ENCODE assay signal across 13 cellular contexts in genomic region chr10:99661370-99661749, GRCh38. TPM values are rescaled to one million over a fixed set of nuclear protein-coding genes. Genes with fewer than 3 reads are reported as not detected.
A peak's percentile ranks its signal among the peaks of the same experiment; 100 is the strongest.
DNase-seq lines count a peak whose midpoint lies in the region; ATAC-seq, FAIRE-seq and TF ChIP-seq lines count a peak whose summit lies in the region.
"Had no signal": no experiment of that assay in that cellular context is flagged by ENCODE, and none has a peak within 500 bp of the region (broad histone marks: within the 10 kb centered on the region; RNA-seq: fewer than 3 reads in every experiment).

No MANE protein-coding gene starts in this region.

- H3K9me1 ChIP-seq in keratinocyte (ENCODE audit: control insufficient read depth, extremely low read depth, insufficient read depth, low read length), result no peaks in the 10 kb centered on the region

- H4K20me1 ChIP-seq in keratinocyte (ENCODE audit: control insufficient read depth, extremely low read depth, insufficient read depth, low read length), result no peaks in the 10 kb centered on the region

- peak overlapping the region; percentile 42 to 95 (median 86) for H3K4me3 Mint-ChIP-seq in brain

- TF ChIP-seq CTCF in AG04450 (IDR thresholded peaks at IDR 0.05; ENCODE audit: low read depth, low read length) (no peak), brain (conservative IDR thresholded peaks at IDR 0.05) (no peak), keratinocyte (optimal IDR thresholded peaks at IDR 0.05 in 1 of 3, IDR thresholded peaks at IDR 0.05 in 1 of 3, conservative IDR thresholded peaks at IDR 0.05 in 1 of 3; ENCODE audit: extremely low read depth in 1 of 3, insufficient read depth in 2 of 3, low read length in 3 of 3) (no peak)

- dilution Hi-C loops in keratinocyte (cut with MboI; ENCODE audit: extremely low pct_ligation_motif_present, low sequenced_read_pairs), result no loop called here

- DNase-seq in AG04450 (ENCODE audit: low read depth, low spot score), result peak; percentile 52
- DNase-seq in LHCN-M2 (ENCODE audit: low read depth), result peak; percentile 85
- DNase-seq in keratinocyte (ENCODE audit: low read depth, low spot score), result no peak
- DNase-seq in DMS 273 treated with DMSO at 0.1 percent for 48 hours (lab: John Stamatoyannopoulos, UW), result no peak
- no peak for DNase-seq in UCSD-AML1 (lab: John Stamatoyannopoulos, UW; ENCODE audit: unreplicated experiment)
- DNase-seq: activated CD4-positive, alpha-beta T cell treated with anti-CD3 and anti-CD28 coated beads, Interleukin-2, amount 50 U/mL, for 4 hours; aorta; NCI-H1417 treated with DMSO at 0.1 percent for 48 hours; stimulated activated CD8-positive, alpha-beta memory T cell treated with anti-CD3 and anti-CD28 coated beads, Interleukin-4, amount 100 ng/mL, for 48 hours had no signal

- ATAC-seq in HG02759 (IDR thresholded peaks at IDR 0.05; ENCODE audit: unreplicated experiment) (no peak), HG02763 (IDR thresholded peaks at IDR 0.05; ENCODE audit: unreplicated experiment) (no peak)

- H3K79me2 ChIP-seq in keratinocyte (ENCODE audit: control insufficient read depth, insufficient read depth, low read length), result peaks cover 53% of the 10 kb centered on the region

- POLR2A ChIA-PET in AG04450 (lab: Yijun Ruan, JAX), result no interaction called here

- H3K27me3 ChIP-seq in AG04450 (ENCODE audit: control insufficient read depth, insufficient read depth, low read length), result no peaks in the 10 kb centered on the region
- no peaks in the 10 kb centered on the region for H3K27me3 ChIP-seq in keratinocyte (ENCODE audit: control insufficient read depth, extremely low read depth, insufficient read depth, low read length)

- H3K27me3 Mint-ChIP-seq in brain, result peaks cover 15% of the 10 kb centered on the region

- H3K27ac ChIP-seq in AG04450 (ENCODE audit: low read depth, low read length) (no peak overlapping the region), keratinocyte (ENCODE audit: control insufficient read depth, insufficient read depth, low read length) (peak overlapping the region; percentile 95)

- peak overlapping the region in 1 of 5 experiments; percentile 34 for H3K27ac Mint-ChIP-seq in brain

- H3K9me3 Mint-ChIP-seq in brain, result no peaks in the 10 kb centered on the region

- H3K9ac ChIP-seq in keratinocyte (ENCODE audit: control insufficient read depth, extremely low read depth, insufficient read depth, low read length), result peak overlapping the region; percentile 98

- H2AFZ ChIP-seq in keratinocyte (ENCODE audit: control insufficient read depth, low read length), result no peak overlapping the region

- peak overlapping the region; percentile 92 for H3K4me3 ChIP-seq in AG04450 (ENCODE audit: low read depth, low read length)
- H3K4me3 ChIP-seq in keratinocyte (ENCODE audit: control insufficient read depth in 2 of 3, extremely low read depth in 1 of 3, insufficient read depth in 2 of 3, low read depth in 1 of 3, low read length in 3 of 3), result peak overlapping the region; percentile 86 to 99 (median 87)

- H3K36me3 Mint-ChIP-seq in brain, result peaks cover 27% of the 10 kb centered on the region

- H3K9me3 ChIP-seq in AG04450 (ENCODE audit: control insufficient read depth, insufficient read depth, low read length) (no peaks in the 10 kb centered on the region; the same call in 1 of the 2 replicates), keratinocyte (ENCODE audit: control insufficient read depth, low read depth, low read length) (no peaks in the 10 kb centered on the region)

- peaks cover 41% of the 10 kb centered on the region for H3K4me1 Mint-ChIP-seq in brain

- CTCF ChIA-PET in AG04450 (lab: Charles Lee), result interaction anchor here (1.7 to 3.1 kb wide), 2 partner anchors 31 to 226 kb away, joined by 4 to 15 read pairs; no protein-coding TSS in a partner anchor

- peak; percentile 79 for FAIRE-seq in keratinocyte (lab: Jason Lieb, UNC)
- FAIRE-seq: GM18507 had no signal

- H3K36me3 ChIP-seq in keratinocyte (ENCODE audit: control insufficient read depth in 2 of 2, extremely low read depth in 1 of 2, insufficient read depth in 2 of 2, low read length in 2 of 2), result peaks cover 6 to 21% of the 10 kb centered on the region in 2 experiments

- peak overlapping the region; percentile 90 for H3K4me2 ChIP-seq in keratinocyte (ENCODE audit: control insufficient read depth, extremely low read depth, insufficient read depth, low read depth, low read length)

- H3K4me1 ChIP-seq in keratinocyte (ENCODE audit: control insufficient read depth, extremely low read depth, insufficient read depth, low read length), result peaks cover 47% of the 10 kb centered on the region

RNA-seq across cellular contexts. Expression of gene ENTPD7, which starts 2.1 kb away (rescaled TPM):
- 14.4 and 16.2 TPM in 2 replicates for polyA plus RNA-seq in AG04450 (2011; rRNA removed)
- polyA minus RNA-seq in AG04450 (2011; rRNA and poly(A)+ RNA removed), result 30.8 and 34.4 TPM in 2 replicates
- total RNA-seq in LHCN-M2 (2014; rRNA removed), result 7.4 and 8.0 TPM in 2 replicates
- polyA plus RNA-seq in LHCN-M2 (2012), result 3.1 TPM
- polyA plus RNA-seq in brain (ENCODE audit: insufficient read depth, low read depth, low replicate concordance), result 2.4 TPM
- 18.1 to 21.3 TPM (median 20.9 TPM) in 3 replicates for polyA plus RNA-seq in keratinocyte
- polyA plus RNA-seq in keratinocyte (2011; ENCODE audit: low read depth), result 7.1 TPM
- 7.8 and 12.1 TPM in 2 replicates for polyA plus RNA-seq in keratinocyte (2011; cell fraction: cytosol; rRNA removed)
- 25.0 and 28.5 TPM in 2 replicates for polyA plus RNA-seq in keratinocyte (2011; cell fraction: nucleus; rRNA removed)
- polyA plus RNA-seq in keratinocyte (2012; ENCODE audit: low replicate concordance), result 7.4 and 12.1 TPM in 2 replicates
- 18.2 to 60.4 TPM (median 50.2 TPM) in 3 replicates for polyA minus RNA-seq in keratinocyte
- polyA minus RNA-seq in keratinocyte (2011; cell fraction: cytosol; rRNA and poly(A)+ RNA removed), result 24.9 TPM
- polyA minus RNA-seq in keratinocyte (2011; cell fraction: nucleus; rRNA and poly(A)+ RNA removed), result 60.9 and 105 TPM in 2 replicates

RNA-seq across cellular contexts. Expression of gene SLC25A28, which starts 41.1 kb away (rescaled TPM):
- polyA plus RNA-seq in AG04450 (2011; rRNA removed) (20.4 and 21.5 TPM in 2 replicates), brain (ENCODE audit: insufficient read depth, low read depth, low replicate concordance) (58.6 TPM), keratinocyte (35.7 to 70.4 TPM (median 52.3 TPM) in 3 replicates)
- polyA minus RNA-seq in AG04450 (2011; rRNA and poly(A)+ RNA removed), result 24.3 and 33.6 TPM in 2 replicates
- 15.9 and 16.0 TPM in 2 replicates for total RNA-seq in LHCN-M2 (2014; rRNA removed)
- 17.5 TPM for polyA plus RNA-seq in LHCN-M2 (2012)
- polyA plus RNA-seq in keratinocyte (2011; ENCODE audit: low read depth), result 38.6 TPM
- 32.3 and 32.7 TPM in 2 replicates for polyA plus RNA-seq in keratinocyte (2011; cell fraction: cytosol; rRNA removed)
- polyA plus RNA-seq in keratinocyte (2011; cell fraction: nucleus; rRNA removed), result 127 and 163 TPM in 2 replicates
- 25.9 and 43.2 TPM in 2 replicates for polyA plus RNA-seq in keratinocyte (2012; ENCODE audit: low replicate concordance)
- polyA minus RNA-seq in keratinocyte, result 34.9 to 50.0 TPM (median 40.9 TPM) in 3 replicates
- 29.9 TPM for polyA minus RNA-seq in keratinocyte (2011; cell fraction: cytosol; rRNA and poly(A)+ RNA removed)
- 21.9 and 32.6 TPM in 2 replicates for polyA minus RNA-seq in keratinocyte (2011; cell fraction: nucleus; rRNA and poly(A)+ RNA removed)

Comparison
In these comparisons a context has a peak if more than half of its experiments do, and no peak if none do; other contexts are left out.
1. DNase-seq: peak in AG04450 (single experiment) and LHCN-M2 (single experiment); none in keratinocyte (single experiment), DMS 273 treated with DMSO at 0.1 percent for 48 hours (single experiment) and UCSD-AML1 (single experiment).